In the genomic region with DNA sequence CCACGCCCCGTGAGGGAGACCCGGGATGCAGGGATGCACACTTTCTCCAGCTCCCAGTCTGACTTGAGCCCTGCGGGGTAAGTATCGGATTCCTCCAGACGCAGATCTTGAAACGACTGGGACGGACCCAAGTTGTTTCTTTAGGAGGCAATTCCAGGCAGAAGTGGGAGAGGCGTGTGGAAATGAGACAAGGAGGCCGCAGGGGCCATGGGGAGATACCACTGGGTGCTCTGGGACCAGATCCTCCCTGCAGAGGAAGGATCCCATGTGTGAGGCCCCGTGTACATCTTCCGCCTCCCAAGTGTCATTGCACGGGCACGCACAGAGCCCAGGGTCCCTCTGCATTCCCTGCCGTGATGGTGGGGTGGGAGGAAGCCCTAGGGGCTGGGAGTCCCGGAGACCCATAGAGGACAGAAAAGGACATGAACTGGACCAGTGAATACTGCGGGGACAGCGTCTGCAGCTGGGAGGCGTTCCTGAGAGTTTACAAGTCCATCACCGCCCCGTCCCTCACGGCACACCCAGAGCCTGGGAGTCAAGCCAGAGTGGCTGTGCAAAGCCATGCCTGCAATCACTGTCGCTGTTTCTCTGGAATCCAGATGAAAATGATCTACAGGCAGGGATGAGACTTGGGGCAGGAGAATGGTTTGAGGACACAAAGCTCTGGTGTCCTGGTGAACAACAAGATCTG, we compare ENCODE assay signal across 25 cellular contexts.
A peak's percentile ranks its signal among the peaks of the same experiment; 100 is the strongest.
DNase-seq lines count a peak whose midpoint lies in the region; ATAC-seq, FAIRE-seq and TF ChIP-seq lines count a peak whose summit lies in the region.
"Had no signal": no experiment of that assay in that cellular context is flagged by ENCODE, and none has a peak within 500 bp of the region (broad histone marks: within the 10 kb centered on the region; RNA-seq: fewer than 3 reads in every experiment).

No MANE protein-coding gene starts in this region.

- H3K9ac ChIP-seq in H1 (replicated peaks in 1 of 4; ENCODE audit: extremely low read depth in 1 of 4, low read depth in 3 of 4, low read length in 3 of 4) = no peak overlapping the region
- no peak overlapping the region for H3K9ac ChIP-seq in kidney (ENCODE audit: low read length in 2 of 2)
- H3K9ac ChIP-seq: BLaER1 had no signal

- WGBS in H1 (ENCODE audit: extremely low coverage in 1 of 2, insufficient coverage in 1 of 2, insufficient read length in 1 of 2, insufficient replicate concordance in 2 of 2, low coverage in 1 of 2, low lambda C conversion rate in 2 of 2, missing lambda C conversion rate in 1 of 2), 2 experiments = 92% methylated on average over 20 of the region's 23 CpGs; no CpG with 5 or more reads in 1 of the 2 experiments

- H3K4me3 ChIP-seq in H1 (ENCODE audit: extremely low read depth in 1 of 4, insufficient read depth in 2 of 4, low read depth in 3 of 4, low read length in 4 of 4) = no peak overlapping the region
- no peak overlapping the region for H3K4me3 ChIP-seq in kidney (ENCODE audit: low read length in 2 of 2)
- H3K4me3 ChIP-seq in upper lobe of right lung = no peak overlapping the region
- H3K4me3 ChIP-seq: BLaER1, GM23338, SJCRH30 had no signal

- H3K79me2 ChIP-seq in H1 (ENCODE audit: control insufficient read depth in 1 of 2, insufficient read depth in 2 of 2, low read length in 2 of 2) = no peaks in the 10 kb centered on the region

- peak; percentile 0 for DNase-seq in HFFc6
- no peak for DNase-seq in H1 (ENCODE audit: low read depth in 1 of 2, low spot score in 2 of 2)
- peak; percentile 89 for DNase-seq in kidney
- no peak for DNase-seq in upper lobe of right lung
- no peak for DNase-seq in COLO829 (ENCODE audit: low spot score)
- no peak for DNase-seq in COLO668 (lab: John Stamatoyannopoulos, UW; ENCODE audit: unreplicated experiment)
- DNase-seq: ACHN; Calu3; CD4-positive, alpha-beta memory T cell; DMS153; KBM-7; MM.1S; NCI-H1092; NCI-H1930; NCI-H226; NCI-H510A treated with DMSO at 0.1 percent for 48 hours; NCI-H748 treated with DMSO at 0.1 percent for 48 hours; SJCRH30 had no signal

- H3K27ac Mint-ChIP-seq in HFFc6 = no peak overlapping the region
- H3K27ac Mint-ChIP-seq: CD4-positive, alpha-beta memory T cell; GM23338 had no signal

- peak overlapping the region; percentile 93; the same call in 1 of the 2 replicates for H2AFZ ChIP-seq in H1 (ENCODE audit: low read length)
- H2AFZ ChIP-seq: GM23338 had no signal

- POLR2A ChIA-PET in H1 (lab: Charles Lee; ENCODE audit: partially characterized antibody) = no interaction called here

- H3K79me1 ChIP-seq in H1 (ENCODE audit: low read depth, low read length) = no peaks in the 10 kb centered on the region

- CTCF ChIA-PET in H1 (lab: Charles Lee; ENCODE audit: partially characterized antibody) = interaction anchor here (1.1 to 1.2 kb wide), 3 partner anchors 12 to 423 kb away, joined by 3 read pairs; no protein-coding TSS in a partner anchor

- no peak for TF ChIP-seq EP300 in H1 (IDR thresholded peaks at IDR 0.05; ENCODE audit: borderline replicate concordance in 1 of 2, low read depth in 2 of 2, low read length in 2 of 2)

- peaks cover 1% of the 10 kb centered on the region for H3K27me3 Mint-ChIP-seq in HFFc6 (ENCODE audit: insufficient read depth)

- H3K27me3 ChIP-seq in H1 (replicated peaks in 1 of 4; ENCODE audit: control insufficient read depth in 3 of 4, extremely low read depth in 1 of 4, insufficient read depth in 3 of 4, low read length in 3 of 4) (peaks cover 0 to 8% (median under 1%) of the 10 kb centered on the region in 4 experiments; a peak in 1 of 7 replicates), upper lobe of right lung (no peaks in the 10 kb centered on the region)
- H3K27me3 ChIP-seq: BLaER1 had no signal

- H3K23me2 ChIP-seq in H1 (ENCODE audit: low read depth, low read length) = no peaks in the 10 kb centered on the region

- TF ChIP-seq RAD21 in H1 (IDR thresholded peaks at IDR 0.05 in 1 of 2, conservative IDR thresholded peaks at IDR 0.05 in 1 of 2; ENCODE audit: low read depth in 2 of 2, low read length in 2 of 2) = 0 out of 4 replicates have a peak, but pooled peaks of 1 of the 2 experiments have one; percentile 6

- H2BK12ac ChIP-seq in H1 (ENCODE audit: low read depth, low read length) = no peak overlapping the region

- H2BK120ac ChIP-seq in H1 (replicated peaks; ENCODE audit: low read depth, low read length) = no peak overlapping the region

- H3K4ac ChIP-seq in H1 (replicated peaks; ENCODE audit: insufficient read length, low read depth, low read length) = no peak overlapping the region

- H3K36me3 ChIP-seq in H1 (ENCODE audit: control insufficient read depth in 2 of 4, insufficient read depth in 4 of 4, low read length in 3 of 4) = no peaks in the 10 kb centered on the region
- no peaks in the 10 kb centered on the region for H3K36me3 ChIP-seq in kidney (ENCODE audit: control insufficient read depth in 1 of 2, insufficient read depth in 2 of 2, low read length in 2 of 2)
- no peaks in the 10 kb centered on the region for H3K36me3 ChIP-seq in upper lobe of right lung
- H3K36me3 ChIP-seq: BLaER1, SJCRH30 had no signal

- H3K36me3 Mint-ChIP-seq in HFFc6 (ENCODE audit: low read depth) = no peaks in the 10 kb centered on the region
- H3K36me3 Mint-ChIP-seq: CD4-positive, alpha-beta memory T cell had no signal

- no peak overlapping the region for H2AK5ac ChIP-seq in H1 (ENCODE audit: low read depth, low read length)

- no peak overlapping the region for H3K23ac ChIP-seq in H1 (ENCODE audit: insufficient read length)

- H3K14ac ChIP-seq in H1 (ENCODE audit: insufficient read length) = no peak overlapping the region

- no peak overlapping the region for H4K5ac ChIP-seq in H1 (ENCODE audit: insufficient read length, low read depth, low read length)

- 0 out of 2 replicates have a peak overlapping the region, but pooled peaks have one; percentile 51 for H2BK15ac ChIP-seq in H1 (ENCODE audit: low read length)

- no peak overlapping the region for H3K4me2 ChIP-seq in H1 (ENCODE audit: insufficient read depth in 1 of 2, low read depth in 2 of 2, low read length in 2 of 2)
- H3K4me2 ChIP-seq: GM23338 had no signal

- no peak overlapping the region for H3K18ac ChIP-seq in H1 (ENCODE audit: extremely low read depth, low read length)

- H2BK20ac ChIP-seq in H1 (ENCODE audit: low read length) = no peak overlapping the region; the same call in 1 of the 2 replicates

- H3K4me1 Mint-ChIP-seq in HFFc6 (ENCODE audit: low read depth) = no peaks in the 10 kb centered on the region
- H3K4me1 Mint-ChIP-seq: CD4-positive, alpha-beta memory T cell had no signal

- peaks cover 27% of the 10 kb centered on the region for H3K9me3 Mint-ChIP-seq in HFFc6

- TF ChIP-seq POLR2A in H1 (IDR thresholded peaks at IDR 0.05; ENCODE audit: control extremely low read depth in 1 of 2, low read depth in 2 of 2, low read length in 2 of 2) = no peak

- H3K9me3 ChIP-seq in H1 (ENCODE audit: insufficient read depth in 2 of 2, low read depth in 1 of 2, low read length in 1 of 2) (no peaks in the 10 kb centered on the region), kidney (ENCODE audit: control insufficient read depth in 1 of 2, low read length in 2 of 2) (no peaks in the 10 kb centered on the region), upper lobe of right lung (no peaks in the 10 kb centered on the region)
- H3K9me3 ChIP-seq: BLaER1, SJCRH30 had no signal

- TF ChIP-seq CTCF in HFFc6 (IDR thresholded peaks at IDR 0.05) = no peak
- peak in 2 of 3 experiments; percentile 4 to 15; a peak in 2 of 4 replicates for TF ChIP-seq CTCF in H1 (IDR thresholded peaks at IDR 0.05; ENCODE audit: control extremely low read depth in 1 of 3, insufficient read depth in 1 of 3, low read depth in 1 of 3, low read length in 3 of 3)
- TF ChIP-seq CTCF in kidney (IDR thresholded peaks at IDR 0.05; ENCODE audit: borderline replicate concordance, extremely low read depth, insufficient read depth) = no peak
- TF ChIP-seq CTCF in upper lobe of right lung (IDR thresholded peaks at IDR 0.05) = no peak

- H3K56ac ChIP-seq in H1 (replicated peaks; ENCODE audit: insufficient read length, low read depth, low read length) = no peak overlapping the region

- intact Hi-C loops in kidney (cut with DNase I) = no loop called here
- intact Hi-C loops in upper lobe of right lung (cut with DNase I) = no loop called here

- H3K4me3 Mint-ChIP-seq in HFFc6 = no peak overlapping the region
- H3K4me3 Mint-ChIP-seq: CD4-positive, alpha-beta memory T cell; GM23338 had no signal

- H4K8ac ChIP-seq in H1 (ENCODE audit: extremely low read depth, insufficient read depth, low read length) = no peak overlapping the region

- H4K20me1 ChIP-seq in H1 (replicated peaks in 1 of 2; ENCODE audit: control insufficient read depth in 1 of 2, insufficient read depth in 2 of 2, low read length in 2 of 2) = no peaks in the 10 kb centered on the region
- H4K20me1 ChIP-seq: BLaER1 had no signal

- FAIRE-seq in H1 (lab: Jason Lieb, UNC) = no peak
- no peak for FAIRE-seq in kidney (lab: Jason Lieb, UNC)
- FAIRE-seq: G401.6, GM18507 had no signal

- H3K27ac ChIP-seq in H1 (ENCODE audit: low read depth, low read length) = no peak overlapping the region
- no peak overlapping the region for H3K27ac ChIP-seq in kidney (ENCODE audit: low read depth in 2 of 2, low read length in 2 of 2)
- peak overlapping the region; percentile 55 for H3K27ac ChIP-seq in upper lobe of right lung
- H3K27ac ChIP-seq: BLaER1, SJCRH30 had no signal

- no peak overlapping the region for H4K91ac ChIP-seq in H1 (replicated peaks; ENCODE audit: insufficient read length, low read length)

- H2BK5ac ChIP-seq in H1 (ENCODE audit: low read depth, low read length) = no peak overlapping the region

- H3K4me1 ChIP-seq in H1 (replicated peaks in 1 of 4; ENCODE audit: control insufficient read depth in 3 of 4, insufficient read depth in 4 of 4, low read length in 3 of 4) (no peaks in the 10 kb centered on the region; a peak in 1 of 7 replicates), kidney (ENCODE audit: control insufficient read depth in 1 of 2, insufficient read depth in 1 of 2, low read depth in 1 of 2, low read length in 2 of 2) (peaks cover 0 to 2% of the 10 kb centered on the region in 2 donors), upper lobe of right lung (no peaks in the 10 kb centered on the region)
- H3K4me1 ChIP-seq: SJCRH30 had no signal

- ATAC-seq in upper lobe of right lung (peak; percentile 42), HG02642 (IDR thresholded peaks at IDR 0.05; ENCODE audit: poor library complexity, unreplicated experiment) (no peak)
- ATAC-seq: HCT116, Panc1 had no signal

TF ChIP-seq in H1, 55 proteins besides CTCF, POLR2A, EP300 and RAD21 (continues in another document):
- TF ChIP-seq SP2 (IDR thresholded peaks at IDR 0.05; ENCODE audit: low read length) (no peak), RNF2 (IDR thresholded peaks at IDR 0.05; ENCODE audit: borderline replicate concordance, low read depth, low read length, missing control alignments, poor library complexity, severe bottlenecking) (no peak), KDM1A (IDR thresholded peaks at IDR 0.05; ENCODE audit: borderline replicate concordance, low read length) (no peak), KDM5A (IDR thresholded peaks at IDR 0.05; ENCODE audit: low read length) (no peak), JUND (IDR thresholded peaks at IDR 0.05; ENCODE audit: low read length) (no peak)

Comparison
In these comparisons a context has a peak if more than half of its experiments do, and no peak if none do; other contexts are left out.
1. DNase-seq: peak in HFFc6 (single experiment) and kidney (single experiment); none in H1 (0 of 2), upper lobe of right lung (single experiment), COLO829 (single experiment) and COLO668 (single experiment).
2. CTCF ChIP-seq: peak in H1 (2 of 3); none in HFFc6 (single experiment), kidney (single experiment) and upper lobe of right lung (single experiment).